ENCODE assay signal across 35 cellular contexts in the genomic region with DNA sequence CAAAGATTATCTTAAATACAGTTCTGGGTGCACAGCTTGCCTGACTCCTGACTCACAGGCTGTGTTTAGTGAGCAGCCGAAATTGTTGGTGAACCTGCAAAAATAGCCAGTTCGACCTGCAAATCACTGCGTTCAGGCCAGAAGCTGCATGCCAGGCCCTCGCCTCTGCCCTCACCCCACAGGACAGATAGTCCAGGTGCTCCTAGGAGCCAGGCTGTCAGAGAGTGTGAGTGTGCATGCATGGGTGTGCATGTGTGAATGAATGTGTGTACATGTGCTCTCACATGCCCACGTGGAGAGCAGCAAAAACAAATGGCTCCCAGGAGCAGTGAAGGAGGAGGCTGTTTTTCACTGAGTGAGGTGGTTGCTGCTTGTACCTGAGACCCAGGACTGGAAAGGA.
"Had no signal": no experiment of that assay in that cellular context is flagged by ENCODE, and none has a peak within 500 bp of the region (broad histone marks: within the 10 kb centered on the region; RNA-seq: fewer than 3 reads in every experiment).

No MANE protein-coding gene starts in this region.

- H3K36me3 Mint-ChIP-seq: activated naive CD8-positive, alpha-beta T cell had no signal

- H3K4me3 Mint-ChIP-seq: activated B cell treated with CpG ODN at 0.5 μM for 24 hours; activated CD8-positive, alpha-beta T cell treated with anti-CD3 and anti-CD28 coated beads for 36 hours; activated naive CD8-positive, alpha-beta T cell; activated T-cell treated with anti-CD3 and anti-CD28 coated beads, Interleukin-2, amount 50 U/mL, for 4 hours; activated T-helper 17 cell treated with anti-CD3 and anti-CD28 coated beads, Interleukin-2, amount 50 U/mL, for 72 hours; central memory CD8-positive, alpha-beta T cell; T-helper 17 cell; T-helper 2 cell treated with Interferon-gamma antibody and Interleukin-4, amounts not matched to agents 5 μg/mL and 100 μg/mL, for 36 hours had no signal

- FAIRE-seq: astrocyte, bronchial epithelial cell, colon, endometrium, endothelial cell of umbilical vein had no signal

- H3K27ac Mint-ChIP-seq: activated B cell treated with CpG ODN at 0.5 μM for 24 hours; activated CD8-positive, alpha-beta T cell treated with anti-CD3 and anti-CD28 coated beads for 36 hours; activated naive CD8-positive, alpha-beta T cell; activated T-helper 17 cell treated with anti-CD3 and anti-CD28 coated beads, Interleukin-2, amount 50 U/mL, for 72 hours; T-helper 17 cell; T-helper 2 cell treated with Interferon-gamma antibody and Interleukin-4, amounts not matched to agents 5 μg/mL and 100 μg/mL, for 36 hours had no signal

- H3K36me3 ChIP-seq: brain microvascular endothelial cell, esophagus squamous epithelium, gastroesophageal sphincter, heart right ventricle, WERI-Rb-1 had no signal

- H3K4me3 ChIP-seq: esophagus squamous epithelium, gastroesophageal sphincter, heart right ventricle had no signal

- H3K9me3 ChIP-seq: esophagus squamous epithelium, gastroesophageal sphincter, heart right ventricle had no signal

- H3K27ac ChIP-seq: brain microvascular endothelial cell, epithelial cell of prostate, esophagus squamous epithelium, gastroesophageal sphincter, heart right ventricle, WERI-Rb-1 had no signal

- ATAC-seq: activated CD4-positive, CD25-positive, alpha-beta regulatory T cell treated with anti-CD3 and anti-CD28 coated beads, Interleukin-2, amount 50 U/mL, for 24 hours; activated CD8-positive, alpha-beta T cell treated with anti-CD3 and anti-CD28 coated beads for 36 hours; activated T-cell treated with anti-CD3 and anti-CD28 coated beads, Interleukin-2, amount 50 U/mL, for 4 hours; activated T-helper 17 cell treated with anti-CD3 and anti-CD28 coated beads, Interleukin-2, amount 50 U/mL, for 72 hours; gastroesophageal sphincter; heart right ventricle; T-helper 17 cell had no signal

- H3K4me1 ChIP-seq: esophagus squamous epithelium, gastroesophageal sphincter, heart right ventricle had no signal

- H3K4me1 Mint-ChIP-seq: activated B cell treated with CpG ODN at 0.5 μM for 24 hours; activated T-helper 17 cell treated with anti-CD3 and anti-CD28 coated beads, Interleukin-2, amount 50 U/mL, for 72 hours; central memory CD8-positive, alpha-beta T cell; T-helper 17 cell had no signal

- DNase-seq: activated B cell treated with CpG ODN at 0.5 μM for 24 hours; activated CD4-positive, alpha-beta T cell treated with anti-CD3 and anti-CD28 coated beads for 48 hours; activated CD4-positive, alpha-beta T cell treated with anti-CD3 and anti-CD28 coated beads, Interleukin-2, amount 50 U/mL, for 1 hour; activated CD4-positive, alpha-beta T cell treated with anti-CD3 and anti-CD28 coated beads, Interleukin-2, amount 50 U/mL, for 48 hours; activated CD8-positive, alpha-beta memory T cell treated with anti-CD3 and anti-CD28 coated beads for 24 hours; activated CD8-positive, alpha-beta T cell treated with anti-CD3 and anti-CD28 coated beads for 36 hours; activated effector memory CD4-positive, alpha-beta T cell treated with Interleukin-2 at 50 U/mL for 16 hours; activated gamma-delta T cell treated with Interleukin-2 at 50 U/mL for 16 hours; activated naive CD4-positive, alpha-beta T cell treated with anti-CD3 and anti-CD28 coated beads, Interleukin-2, amount 50 U/mL, for 16 hours; activated naive CD4-positive, alpha-beta T cell treated with Interleukin-2 at 50 U/mL for 16 hours; activated T-cell treated with anti-CD3 and anti-CD28 coated beads, Interleukin-2, amount 50 U/mL, for 4 hours; amniotic stem cell; anterior cingulate cortex; brain microvascular endothelial cell; cortex of kidney; dermis blood vessel endothelial cell; effector CD4-positive, alpha-beta T cell; esophagus squamous epithelium; foreskin melanocyte; heart right ventricle; T-helper 17 cell; T1000; WERI-Rb-1 had no signal

- H3K27me3 ChIP-seq: brain microvascular endothelial cell, esophagus squamous epithelium, heart right ventricle had no signal

- H3K9me3 Mint-ChIP-seq: activated B cell treated with CpG ODN at 0.5 μM for 24 hours; activated T-cell treated with anti-CD3 and anti-CD28 coated beads, Interleukin-2, amount 50 U/mL, for 4 hours; activated T-helper 17 cell treated with anti-CD3 and anti-CD28 coated beads, Interleukin-2, amount 50 U/mL, for 72 hours; central memory CD8-positive, alpha-beta T cell; T-helper 2 cell treated with Interferon-gamma antibody and Interleukin-4, amounts not matched to agents 5 μg/mL and 100 μg/mL, for 36 hours had no signal
